12 cellular contexts compared by ENCODE assay signal in the genomic region with DNA sequence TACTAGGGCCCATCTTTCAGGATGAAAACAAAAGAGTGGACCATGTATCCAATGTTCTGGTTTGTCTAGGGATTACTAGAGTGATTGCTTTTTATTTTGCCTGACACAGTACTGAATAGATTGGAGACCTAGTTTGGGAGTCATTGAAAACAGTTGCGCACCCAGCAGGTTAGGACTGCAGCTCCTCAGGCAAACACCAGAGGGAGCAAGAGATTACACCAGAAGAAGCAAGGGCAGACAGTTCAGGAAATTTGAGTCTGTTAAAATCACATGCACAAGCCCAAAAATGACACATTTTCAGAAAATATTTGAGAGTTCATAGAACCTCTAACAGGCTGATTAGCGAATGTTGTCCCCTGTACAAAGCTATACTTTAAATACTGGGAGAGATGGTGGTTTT. TPM values are rescaled to one million over a fixed set of nuclear protein-coding genes. Genes with fewer than 3 reads are reported as not detected.
DNase-seq lines count a peak whose midpoint lies in the region; ATAC-seq and TF ChIP-seq lines count a peak whose summit lies in the region.
"Had no signal": no experiment of that assay in that cellular context is flagged by ENCODE, and none has a peak within 500 bp of the region (broad histone marks: within the 10 kb centered on the region; RNA-seq: fewer than 3 reads in every experiment).

No MANE protein-coding gene starts in this region.

- no peaks in the 10 kb centered on the region for H3K9me3 Mint-ChIP-seq in GM23338
- H3K9me3 Mint-ChIP-seq: dendritic cell treated with granulocyte-macrophage colony-stimulating factor and Interleukin-4, amounts not matched to agents 40 ng/mL and 50 ng/mL, for 4 days had no signal

- intact Hi-C loops in aorta (cut with DNase I), result no loop called here

- H3K9me3 ChIP-seq in aorta (ENCODE audit: control insufficient read depth, low read length), result no peaks in the 10 kb centered on the region
- H3K9me3 ChIP-seq: neutrophil had no signal

- H3K4me1 ChIP-seq in GM23338 (ENCODE audit: insufficient read depth) (no peaks in the 10 kb centered on the region), aorta (ENCODE audit: control insufficient read depth in 1 of 2, insufficient read depth in 2 of 2, low read length in 2 of 2) (no peaks in the 10 kb centered on the region)

- H3F3A ChIP-seq in GM23338 (replicated peaks; ENCODE audit: low read depth), result no peaks in the 10 kb centered on the region

- no peaks in the 10 kb centered on the region for H3K9me2 ChIP-seq in GM23338 (ENCODE audit: insufficient read depth)

- H3K27me3 Mint-ChIP-seq in GM23338 (ENCODE audit: insufficient read depth, low read depth, poor library complexity), result no peaks in the 10 kb centered on the region
- H3K27me3 Mint-ChIP-seq: dendritic cell treated with granulocyte-macrophage colony-stimulating factor and Interleukin-4, amounts not matched to agents 40 ng/mL and 50 ng/mL, for 4 days had no signal

- no peak overlapping the region for H3K4me2 ChIP-seq in GM23338

- H3K36me3 Mint-ChIP-seq in GM23338 (ENCODE audit: low read depth), result no peaks in the 10 kb centered on the region
- H3K36me3 Mint-ChIP-seq: T-cell had no signal

- TF ChIP-seq CTCF in GM23338 (conservative IDR thresholded peaks at IDR 0.05; ENCODE audit: low read depth in 2 of 2), result peak; percentile 65 to 70

- H3K27ac ChIP-seq in GM23338 (ENCODE audit: low read depth) (no peak overlapping the region), aorta (ENCODE audit: low read depth in 1 of 2, low read length in 2 of 2) (no peak overlapping the region)
- H3K27ac ChIP-seq: neutrophil had no signal

- no peaks in the 10 kb centered on the region for H4K20me1 ChIP-seq in GM23338 (replicated peaks; ENCODE audit: insufficient read depth)

- H3K4me1 Mint-ChIP-seq in GM23338, result no peaks in the 10 kb centered on the region
- H3K4me1 Mint-ChIP-seq: T-cell had no signal

- DNase-seq in D341Med (ENCODE audit: low spot score), result peak; percentile 10
- DNase-seq in GM23338 (ENCODE audit: low spot score), result peak; percentile 39
- DNase-seq in RPMI8226, result peak; percentile 9
- DNase-seq in iPS DF 19.7 (ENCODE audit: low read depth, low spot score), result peak; percentile 0
- no peak for DNase-seq in aorta
- DNase-seq: T-cell had no signal

- H3K4me3 Mint-ChIP-seq in GM23338, result no peak overlapping the region
- H3K4me3 Mint-ChIP-seq: dendritic cell treated with granulocyte-macrophage colony-stimulating factor and Interleukin-4, amounts not matched to agents 40 ng/mL and 50 ng/mL, for 4 days; T-cell had no signal

- H3K36me3 ChIP-seq in GM23338 (ENCODE audit: insufficient read depth), result no peaks in the 10 kb centered on the region
- no peaks in the 10 kb centered on the region for H3K36me3 ChIP-seq in aorta (ENCODE audit: control insufficient read depth in 1 of 2, insufficient read depth in 2 of 2, low read length in 1 of 2)
- H3K36me3 ChIP-seq: neutrophil had no signal

- 20 to 26% methylated on average over 2 of the region's 2 CpGs for WGBS in aorta, 2 donors

- H3K27me3 ChIP-seq in GM23338 (ENCODE audit: insufficient read depth) (no peaks in the 10 kb centered on the region), aorta (ENCODE audit: control insufficient read depth in 1 of 2, insufficient read depth in 2 of 2, low read length in 1 of 2) (no peaks in the 10 kb centered on the region)
- H3K27me3 ChIP-seq: neutrophil had no signal

- no peak for ATAC-seq in GM23338
- no peak for ATAC-seq in aorta (ENCODE audit: low FRiP score)
- ATAC-seq in GM21381 (IDR thresholded peaks at IDR 0.05; ENCODE audit: unreplicated experiment), result no peak
- no peak for ATAC-seq in HG02588 (IDR thresholded peaks at IDR 0.05; ENCODE audit: unreplicated experiment)
- no peak for ATAC-seq in GM18505 (IDR thresholded peaks at IDR 0.05; ENCODE audit: unreplicated experiment)
- ATAC-seq: T-cell had no signal

- H2AFZ ChIP-seq in GM23338, result no peak overlapping the region

- no peak for TF ChIP-seq POLR2A in GM18505 (IDR thresholded peaks at IDR 0.05; ENCODE audit: borderline replicate concordance, extremely low read depth, insufficient read depth, insufficient read length)

- H3K27ac Mint-ChIP-seq in GM23338, result no peak overlapping the region
- H3K27ac Mint-ChIP-seq: dendritic cell treated with granulocyte-macrophage colony-stimulating factor and Interleukin-4, amounts not matched to agents 40 ng/mL and 50 ng/mL, for 4 days; T-cell had no signal

- H3K79me2 ChIP-seq in GM23338 (replicated peaks; ENCODE audit: insufficient read depth), result no peaks in the 10 kb centered on the region

- H3K4me3 ChIP-seq in GM23338 (no peak overlapping the region), aorta (ENCODE audit: low read length in 2 of 2) (no peak overlapping the region)

TF ChIP-seq in GM23338, 12 proteins besides CTCF, POLR2A, EP300 and RAD21 (continues in another document):
- no peak for TF ChIP-seq ZNF462 (CRISPR knock-in tag; IDR thresholded peaks at IDR 0.05)
- TF ChIP-seq EZH2 (IDR thresholded peaks at IDR 0.05; ENCODE audit: low read depth, unreplicated experiment), result no peak
- no peak for TF ChIP-seq JUNB (IDR thresholded peaks at IDR 0.05; ENCODE audit: unreplicated experiment)
- no peak for TF ChIP-seq CREB1 (CRISPR knock-in tag; IDR thresholded peaks at IDR 0.05; ENCODE audit: low read depth)
- TF ChIP-seq EZH2phosphoT487 (IDR thresholded peaks at IDR 0.05; ENCODE audit: unreplicated experiment), result no peak
- no peak for TF ChIP-seq ETS1 (IDR thresholded peaks at IDR 0.05)
- TF ChIP-seq ZNF331 (CRISPR knock-in tag; IDR thresholded peaks at IDR 0.05; ENCODE audit: low read depth), result no peak
- no peak for TF ChIP-seq STAT1 (IDR thresholded peaks at IDR 0.05; ENCODE audit: unreplicated experiment)

RNA-seq across cellular contexts. Expression of gene CYLC1, which starts 55.6 kb away (rescaled TPM):
- not detected in 2 replicates for total RNA-seq in GM23338 (2014; rRNA removed; shearing (Covaris generic))
- polyA plus RNA-seq in GM23338 (2016; fragmentation: Nextera tagmentation; extraction: Ambion mirVana) (not detected in 2 replicates), aorta (not detected)
- total RNA-seq in aorta, result not detected
- total RNA-seq: T-cell, temporal lobe had no signal

Comparison
In these comparisons a context has a peak if more than half of its experiments do, and no peak if none do; other contexts are left out.
1. DNase-seq: peak in D341Med (single experiment), GM23338 (single experiment), RPMI8226 (single experiment) and iPS DF 19.7 (single experiment); none in aorta (0 of 2).